Comparison of ENCODE assay signal across 8 cellular contexts in the genomic region with DNA sequence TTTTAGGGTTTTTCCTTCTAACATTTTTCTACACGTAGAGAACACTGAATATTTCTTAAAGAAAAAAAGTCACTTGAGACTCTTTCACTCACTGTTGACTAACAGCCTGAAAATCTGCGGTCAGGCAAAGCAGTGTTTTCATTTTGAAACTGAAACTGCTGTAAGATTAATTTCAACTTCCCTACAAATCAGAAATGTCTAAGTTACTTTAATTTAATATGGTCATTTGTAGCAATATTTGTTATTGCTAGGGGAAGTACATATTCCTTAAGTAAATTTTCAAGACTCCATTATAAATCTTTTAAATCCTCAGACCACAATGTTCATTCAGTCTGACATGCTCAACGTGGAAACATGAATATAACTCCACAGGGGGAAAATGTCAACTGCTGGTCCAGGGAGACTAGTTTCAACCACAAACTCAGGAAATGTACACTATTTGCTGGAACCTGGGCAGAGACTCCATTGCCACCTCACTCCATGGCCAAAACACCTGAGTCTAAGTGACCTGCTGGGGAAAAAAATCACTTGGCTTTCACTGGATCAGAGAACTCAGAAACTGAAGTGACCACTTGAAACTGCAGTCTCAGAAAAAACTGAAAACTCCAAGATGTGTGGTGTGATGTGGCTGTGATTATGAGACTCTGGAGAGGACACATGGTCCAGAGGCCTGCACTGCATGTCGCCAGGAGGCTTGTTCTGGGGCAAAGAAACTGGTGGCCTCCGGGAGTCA.
DNase-seq lines count a peak whose midpoint lies in the region; ATAC-seq and TF ChIP-seq lines count a peak whose summit lies in the region.

No MANE protein-coding gene starts in this region.

- ATAC-seq in GM21367 (IDR thresholded peaks at IDR 0.05; ENCODE audit: unreplicated experiment) (peak; percentile 75), lung (ENCODE audit: insufficient read depth, low FRiP score) (peak; percentile 66)

- H3K36me3 ChIP-seq in lung (ENCODE audit: control insufficient read depth in 2 of 2, insufficient read depth in 2 of 2, low read length in 2 of 2) (no peaks in the 10 kb centered on the region), BE2C (peaks cover 3% of the 10 kb centered on the region)

- 24 to 30% methylated on average over 5 of the region's 5 CpGs for WGBS in lung, 2 donors

- no peaks in the 10 kb centered on the region for H3K9me3 Mint-ChIP-seq in activated naive CD4-positive, alpha-beta T cell treated with anti-CD3 and anti-CD28 coated beads, Interleukin-2, amount 50 U/mL, for 24 hours

- H3K9me3 ChIP-seq in lung (ENCODE audit: control insufficient read depth in 2 of 2, insufficient read depth in 1 of 2, low read length in 1 of 2) = no peaks in the 10 kb centered on the region
- no peaks in the 10 kb centered on the region for H3K9me3 ChIP-seq in BE2C

- peaks cover 48% of the 10 kb centered on the region for H3K4me1 Mint-ChIP-seq in activated naive CD4-positive, alpha-beta T cell treated with anti-CD3 and anti-CD28 coated beads, Interleukin-2, amount 50 U/mL, for 24 hours

- H3K27ac Mint-ChIP-seq in activated naive CD4-positive, alpha-beta T cell treated with anti-CD3 and anti-CD28 coated beads, Interleukin-2, amount 50 U/mL, for 24 hours = no peak overlapping the region

- H3K27me3 ChIP-seq in lung (ENCODE audit: control insufficient read depth, insufficient read depth) (no peaks in the 10 kb centered on the region), BE2C (no peaks in the 10 kb centered on the region)

- H3K27ac ChIP-seq in lung (ENCODE audit: low read depth in 1 of 2, low read length in 1 of 2) = peak overlapping the region in 1 of 2 donors; percentile 89

- DNase-seq in GM03348 (ENCODE audit: low spot score) = peak; percentile 65
- peak; percentile 34 for DNase-seq in HS-5 (ENCODE audit: low read depth)
- no peak for DNase-seq in lung (ENCODE audit: low spot score)
- DNase-seq in cerebellum (ENCODE audit: low spot score) = no peak
- DNase-seq in T1000 (lab: John Stamatoyannopoulos, UW) = no peak
- no peak for DNase-seq in BE2C

- no peaks in the 10 kb centered on the region for H3K36me3 Mint-ChIP-seq in activated naive CD4-positive, alpha-beta T cell treated with anti-CD3 and anti-CD28 coated beads, Interleukin-2, amount 50 U/mL, for 24 hours

- no peak overlapping the region for H3K4me3 ChIP-seq in lung
- no peak overlapping the region for H3K4me3 ChIP-seq in BE2C (ENCODE audit: low read depth, low read length)

- H3K4me1 ChIP-seq in lung (ENCODE audit: control insufficient read depth in 2 of 2, insufficient read depth in 2 of 2, low read length in 2 of 2) (peaks cover 0 to 16% of the 10 kb centered on the region in 2 donors), BE2C (no peaks in the 10 kb centered on the region)

- TF ChIP-seq CTCF in lung (IDR thresholded peaks at IDR 0.05; ENCODE audit: control extremely low read depth, extremely low read depth) (no peak), BE2C (IDR thresholded peaks at IDR 0.05; ENCODE audit: low read depth, low read length) (no peak)

- H3K27me3 Mint-ChIP-seq in activated naive CD4-positive, alpha-beta T cell treated with anti-CD3 and anti-CD28 coated beads, Interleukin-2, amount 50 U/mL, for 24 hours = no peaks in the 10 kb centered on the region

- H3K4me3 Mint-ChIP-seq in activated naive CD4-positive, alpha-beta T cell treated with anti-CD3 and anti-CD28 coated beads, Interleukin-2, amount 50 U/mL, for 24 hours = peak overlapping the region; percentile 39

Comparison
In these comparisons a context has a peak if more than half of its experiments do, and no peak if none do; other contexts are left out.
1. DNase-seq: peak in GM03348 (single experiment) and HS-5 (single experiment); none in lung (single experiment), cerebellum (single experiment), T1000 (single experiment) and BE2C (single experiment).